15 cellular contexts compared by ENCODE assay signal in genomic region chr13:20988909-20989735, GRCh38.
"Had no signal": no experiment of that assay in that cellular context is flagged by ENCODE, and none has a peak within 500 bp of the region (broad histone marks: within the 10 kb centered on the region; RNA-seq: fewer than 3 reads in every experiment).

No MANE protein-coding gene starts in this region.

- H3K4me1 ChIP-seq: right lobe of liver had no signal

- H3K27ac Mint-ChIP-seq: activated naive CD8-positive, alpha-beta T cell treated with anti-CD3 and anti-CD28 coated beads, Interleukin-2, amount 10 ng/mL, durations not matched to agents 7 days and 5 days; activated T-helper 1 cell treated with anti-CD3 and anti-CD28 coated beads, Interleukin-12 subunit alpha, Interleukin-12 subunit beta, Interleukin-2, Interleukin-4 antibody, amounts not matched to agents 30 ng/mL and 10 ng/mL and 1 ng/mL, durations not matched to agents 14 hours and 24 hours and 36 hours; memory B cell; naive thymus-derived CD4-positive, alpha-beta T cell had no signal

- H3K4me3 Mint-ChIP-seq: activated naive CD8-positive, alpha-beta T cell treated with anti-CD3 and anti-CD28 coated beads, Interleukin-2, amount 10 ng/mL, durations not matched to agents 7 days and 5 days; activated T-helper 1 cell treated with anti-CD3 and anti-CD28 coated beads, Interleukin-12 subunit alpha, Interleukin-12 subunit beta, Interleukin-2, Interleukin-4 antibody, amounts not matched to agents 30 ng/mL and 10 ng/mL and 1 ng/mL, durations not matched to agents 14 hours and 24 hours and 36 hours; endodermal cell; memory B cell; naive thymus-derived CD4-positive, alpha-beta T cell had no signal

- H3K9me3 ChIP-seq: mucosa of descending colon, right lobe of liver, thoracic aorta had no signal

- DNase-seq: activated CD4-positive, alpha-beta T cell treated with anti-CD3 and anti-CD28 coated beads, Interleukin-2, amount 50 U/mL, for 1 hour; activated CD8-positive, alpha-beta memory T cell treated with anti-CD3 and anti-CD28 coated beads for 24 hours; activated naive CD8-positive, alpha-beta T cell treated with anti-CD3 and anti-CD28 coated beads, Interleukin-2, amount 10 ng/mL, durations not matched to agents 7 days and 5 days; anterior cingulate cortex; endodermal cell; mucosa of descending colon; naive thymus-derived CD4-positive, alpha-beta T cell; occipital lobe; right lobe of liver; T-helper 9 cell had no signal

- H3K9me3 Mint-ChIP-seq: activated naive CD8-positive, alpha-beta T cell treated with anti-CD3 and anti-CD28 coated beads, Interleukin-2, amount 10 ng/mL, durations not matched to agents 7 days and 5 days; activated T-helper 1 cell treated with anti-CD3 and anti-CD28 coated beads, Interleukin-12 subunit alpha, Interleukin-12 subunit beta, Interleukin-2, Interleukin-4 antibody, amounts not matched to agents 30 ng/mL and 10 ng/mL and 1 ng/mL, durations not matched to agents 14 hours and 24 hours and 36 hours; endodermal cell; memory B cell; naive thymus-derived CD4-positive, alpha-beta T cell had no signal

- H3K36me3 Mint-ChIP-seq: activated naive CD8-positive, alpha-beta T cell treated with anti-CD3 and anti-CD28 coated beads, Interleukin-2, amount 10 ng/mL, durations not matched to agents 7 days and 5 days; memory B cell; naive thymus-derived CD4-positive, alpha-beta T cell had no signal

- H3K27me3 ChIP-seq: right lobe of liver had no signal

- H3K27ac ChIP-seq: right lobe of liver, thoracic aorta had no signal

- ATAC-seq: activated CD4-positive, CD25-positive, alpha-beta regulatory T cell treated with anti-CD3 and anti-CD28 coated beads, Interleukin-2, amount 50 U/mL, for 24 hours; mucosa of descending colon; naive thymus-derived CD4-positive, alpha-beta T cell had no signal

- H3K4me3 ChIP-seq: mucosa of descending colon, right lobe of liver, thoracic aorta had no signal

- H3K4me1 Mint-ChIP-seq: endodermal cell, memory B cell had no signal

- H3K27me3 Mint-ChIP-seq: activated naive CD8-positive, alpha-beta T cell treated with anti-CD3 and anti-CD28 coated beads, Interleukin-2, amount 10 ng/mL, durations not matched to agents 7 days and 5 days; memory B cell; progenitor cell of endocrine pancreas had no signal
